In the genomic region with DNA sequence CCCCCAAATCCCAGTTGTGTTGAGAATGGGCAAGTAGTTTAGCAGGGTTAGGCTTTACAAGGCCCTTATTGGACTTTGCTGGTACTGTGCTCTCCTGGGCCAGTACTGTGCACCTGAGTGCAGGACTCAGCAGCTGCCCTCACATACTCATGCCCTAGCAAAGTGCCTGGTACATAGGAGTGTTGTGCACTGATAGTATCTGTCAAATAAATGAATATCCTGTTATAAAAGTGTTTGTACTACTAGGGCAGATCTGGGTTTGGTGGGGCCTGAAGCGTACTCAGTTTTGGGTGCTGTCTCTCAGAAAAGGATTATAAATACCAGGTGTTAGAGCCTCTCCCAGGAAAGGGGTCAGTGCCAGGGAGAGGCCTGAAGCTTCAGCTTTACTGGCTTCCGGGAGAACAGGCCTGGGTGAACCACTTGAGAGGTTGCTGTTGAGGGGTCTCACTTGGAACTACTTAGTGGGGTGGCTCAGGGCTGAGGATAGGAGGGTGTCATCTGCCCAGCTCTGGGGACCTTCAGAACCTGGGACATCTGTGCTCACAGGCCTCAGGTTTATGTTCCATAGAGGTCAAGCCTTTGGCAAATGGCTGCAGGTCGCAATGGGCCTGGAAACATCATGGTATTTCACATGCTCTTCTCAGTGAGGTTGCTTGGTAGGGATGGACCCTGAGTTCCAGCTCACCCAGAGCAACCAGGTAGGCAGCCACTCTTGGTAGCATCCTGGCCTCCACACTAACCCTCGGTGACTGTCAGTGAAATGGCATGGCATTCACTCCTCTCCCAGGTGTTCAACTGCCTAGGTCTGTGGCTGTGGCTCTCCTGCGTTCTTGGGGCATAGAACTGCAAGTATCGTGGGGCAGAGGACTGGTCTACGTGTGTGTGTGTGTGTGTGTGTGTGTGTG, we compare ENCODE assay signal across 12 cellular contexts.
DNase-seq lines count a peak whose midpoint lies in the region; ATAC-seq and TF ChIP-seq lines count a peak whose summit lies in the region.
"Had no signal": no experiment of that assay in that cellular context is flagged by ENCODE, and none has a peak within 500 bp of the region (broad histone marks: within the 10 kb centered on the region; RNA-seq: fewer than 3 reads in every experiment).

No MANE protein-coding gene starts in this region.

- peak overlapping the region; percentile 57 for H3K18ac ChIP-seq in neuronal stem cell (ENCODE audit: low read length)

- H3K27ac ChIP-seq in mammary epithelial cell (ENCODE audit: insufficient read depth, low read depth, low read length): no peak overlapping the region
- peak overlapping the region; percentile 100 for H3K27ac ChIP-seq in cingulate gyrus (ENCODE audit: low read depth, low read length)
- no peak overlapping the region for H3K27ac ChIP-seq in neuronal stem cell (replicated peaks; ENCODE audit: low read length)
- peak overlapping the region; percentile 97 for H3K27ac ChIP-seq in upper lobe of right lung

- no peak for TF ChIP-seq CTCF in MCF 10A (IDR thresholded peaks at IDR 0.05; ENCODE audit: unreplicated experiment)
- TF ChIP-seq CTCF in mammary epithelial cell (conservative IDR thresholded peaks at IDR 0.05 in 1 of 2, IDR thresholded peaks at IDR 0.05 in 1 of 2; ENCODE audit: extremely low read depth in 1 of 2, insufficient read depth in 1 of 2, low read depth in 1 of 2, low read length in 2 of 2): no peak
- TF ChIP-seq CTCF in upper lobe of right lung (IDR thresholded peaks at IDR 0.05): no peak
- no peak for TF ChIP-seq CTCF in Calu3 (IDR thresholded peaks at IDR 0.05; ENCODE audit: unreplicated experiment)

- peaks cover 8% of the 10 kb centered on the region for H3K79me1 ChIP-seq in neuronal stem cell (ENCODE audit: low read depth, low read length)

- no peak overlapping the region for H2BK12ac ChIP-seq in neuronal stem cell (ENCODE audit: low read length)

- H3K27me3 ChIP-seq in mammary epithelial cell (ENCODE audit: insufficient read depth, low read length) (peaks cover 11% of the 10 kb centered on the region), neuronal stem cell (ENCODE audit: control insufficient read depth in 3 of 3, insufficient read depth in 3 of 3, low read depth in 1 of 3, low read length in 3 of 3) (no peaks in the 10 kb centered on the region), upper lobe of right lung (no peaks in the 10 kb centered on the region)

- DNase-seq in MCF 10A (ENCODE audit: unreplicated experiment) (no peak), mammary epithelial cell (no peak), neuronal stem cell (ENCODE audit: low spot score) (no peak), upper lobe of right lung (no peak), DMS53 (lab: John Stamatoyannopoulos, UW) (no peak), Calu3 (no peak)
- DNase-seq: H9, MG63, NCI-H748 treated with DMSO at 0.1 percent for 48 hours had no signal

- H2AFZ ChIP-seq in mammary epithelial cell (ENCODE audit: low read depth, low read length) (no peak overlapping the region), neuronal stem cell (ENCODE audit: low read length) (no peak overlapping the region)

- intact Hi-C loops in MCF 10A (cut with micrococcal nuclease): no loop called here
- intact Hi-C loops in mammary epithelial cell (cut with micrococcal nuclease): loop anchor here (5.0 to 10.0 kb wide), 3 partner anchors 33 to 851 kb away; a partner anchor contains a TSS
- intact Hi-C loops in upper lobe of right lung (cut with DNase I): no loop called here
- intact Hi-C loops in Calu3 (cut with micrococcal nuclease; ENCODE audit: unreplicated experiment): no loop called here

- peaks cover 89% of the 10 kb centered on the region for H3K4me1 Mint-ChIP-seq in MCF 10A (ENCODE audit: insufficient read depth, unreplicated experiment)
- H3K4me1 Mint-ChIP-seq in Calu3 (ENCODE audit: low read depth, unreplicated experiment): no peaks in the 10 kb centered on the region

- H3K14ac ChIP-seq in neuronal stem cell (ENCODE audit: low read length): no peak overlapping the region

- H3K9me3 ChIP-seq in mammary epithelial cell (replicated peaks; ENCODE audit: insufficient read depth, low read length): no peaks in the 10 kb centered on the region
- no peaks in the 10 kb centered on the region for H3K9me3 ChIP-seq in neuronal stem cell (replicated peaks in 1 of 2; ENCODE audit: control insufficient read depth in 2 of 2, insufficient read depth in 1 of 2, low read depth in 1 of 2, low read length in 2 of 2)
- H3K9me3 ChIP-seq in upper lobe of right lung: no peaks in the 10 kb centered on the region
- H3K9me3 ChIP-seq: MG63 had no signal

- dilution Hi-C loops in mammary epithelial cell (cut with HindIII; ENCODE audit: low sequenced_read_pairs): loop anchor here (5.0 kb wide), 1 partner anchor 53 kb away; no protein-coding TSS in a partner anchor

- no peaks in the 10 kb centered on the region for H3K9me3 Mint-ChIP-seq in MCF 10A (ENCODE audit: unreplicated experiment)
- H3K9me3 Mint-ChIP-seq in Calu3 (ENCODE audit: low read depth, unreplicated experiment): no peaks in the 10 kb centered on the region
- H3K9me3 Mint-ChIP-seq: H9, nephron had no signal

- POLR2A ChIA-PET in MCF 10A (lab: Yijun Ruan, JAX): interaction anchor here (0.6 to 33.6 kb wide), 14 partner anchors 2 to 134 kb away, joined by 3 to 1399 read pairs (median 24); a partner anchor contains a TSS

- no peaks in the 10 kb centered on the region for H3K79me2 ChIP-seq in mammary epithelial cell (ENCODE audit: insufficient read depth, low read length)

- 97% methylated on average over 6 of the region's 7 CpGs for WGBS in mammary epithelial cell (ENCODE audit: low coverage, missing lambda C conversion rate)
- WGBS in neuronal stem cell (ENCODE audit: extremely low coverage in 2 of 2, insufficient read length in 2 of 2, insufficient replicate concordance in 1 of 2), 2 donors: no CpG with 5 or more reads among the region's 7 CpGs

- BruUV-seq in MCF 10A (replicated peaks; lab: Mats Ljungman, UMichigan) (no TSS peak), mammary epithelial cell (replicated peaks; lab: Mats Ljungman, UMichigan) (no TSS peak), Calu3 (replicated peaks; lab: Mats Ljungman, UMichigan) (no TSS peak)

- H2BK15ac ChIP-seq in neuronal stem cell (ENCODE audit: low read length): no peak overlapping the region

- H3K36me3 ChIP-seq in mammary epithelial cell (ENCODE audit: insufficient read depth, low read length) (no peaks in the 10 kb centered on the region), neuronal stem cell (replicated peaks in 1 of 2; ENCODE audit: control insufficient read depth in 2 of 2, insufficient read depth in 2 of 2, low read length in 2 of 2) (peaks cover 0 to 3% of the 10 kb centered on the region in 2 donors), upper lobe of right lung (no peaks in the 10 kb centered on the region)
- H3K36me3 ChIP-seq: MG63 had no signal

- H2BK120ac ChIP-seq in neuronal stem cell (ENCODE audit: low read depth, low read length): no peak overlapping the region

- H3K27ac Mint-ChIP-seq in MCF 10A (ENCODE audit: low read depth, unreplicated experiment) (peak overlapping the region; percentile 99), Calu3 (ENCODE audit: unreplicated experiment) (no peak overlapping the region)
- H3K27ac Mint-ChIP-seq: H9 had no signal

- H2BK5ac ChIP-seq in neuronal stem cell (ENCODE audit: low read length): peak overlapping the region; percentile 16

- no peak overlapping the region for H3K9ac ChIP-seq in mammary epithelial cell (ENCODE audit: insufficient read depth, low read length)
- no peak overlapping the region for H3K9ac ChIP-seq in neuronal stem cell (ENCODE audit: low read depth, low read length, poor library complexity)

- H3K4ac ChIP-seq in neuronal stem cell (ENCODE audit: low read length): no peak overlapping the region

- H3K4me3 Mint-ChIP-seq in MCF 10A (ENCODE audit: unreplicated experiment) (peak overlapping the region; percentile 58), Calu3 (ENCODE audit: low read depth, unreplicated experiment) (no peak overlapping the region)
- H3K4me3 Mint-ChIP-seq: H9 had no signal

- H4K8ac ChIP-seq in neuronal stem cell (ENCODE audit: low read depth, low read length): no peak overlapping the region

- in situ Hi-C loops in mammary epithelial cell (cut with MboI; ENCODE audit: low sequenced_read_pairs in 2 of 2): no loop called here

- H4K20me1 ChIP-seq in mammary epithelial cell (ENCODE audit: insufficient read depth, low read length): no peaks in the 10 kb centered on the region

- CTCF ChIA-PET in MCF 10A (lab: Yijun Ruan, JAX) (interaction anchor here (1.0 to 2.7 kb wide), 6 partner anchors 12 to 96 kb away, joined by 3 to 10 read pairs (median 4); no protein-coding TSS in a partner anchor), mammary epithelial cell (lab: Charles Lee; ENCODE audit: low non-redundant PET) (interaction anchor here (0.6 kb wide), 1 partner anchor 95 kb away, joined by 4 read pairs; no protein-coding TSS in a partner anchor), Calu3 (lab: Charles Lee) (no interaction called here)

- no peak overlapping the region for H3K4me3 ChIP-seq in mammary epithelial cell (replicated peaks in 1 of 3; ENCODE audit: insufficient read depth in 1 of 3, low read depth in 2 of 3, low read length in 3 of 3)
- no peak overlapping the region for H3K4me3 ChIP-seq in neuronal stem cell (ENCODE audit: low read length in 2 of 2)
- no peak overlapping the region for H3K4me3 ChIP-seq in upper lobe of right lung
- H3K4me3 ChIP-seq: MG63 had no signal

- H3K4me2 ChIP-seq in mammary epithelial cell (ENCODE audit: insufficient read depth, low read depth, low read length) (no peak overlapping the region), neuronal stem cell (ENCODE audit: insufficient read depth, low read length, poor library complexity, severe bottlenecking) (no peak overlapping the region)

- H2AK5ac ChIP-seq in neuronal stem cell (ENCODE audit: low read depth, low read length): peak overlapping the region; percentile 24

- H3K4me1 ChIP-seq in mammary epithelial cell (ENCODE audit: insufficient read depth, low read length) (peaks cover 51% of the 10 kb centered on the region), neuronal stem cell (ENCODE audit: control insufficient read depth in 2 of 2, insufficient read depth in 1 of 2, low read depth in 1 of 2, low read length in 2 of 2) (peaks cover 49 to 65% of the 10 kb centered on the region in 2 donors), upper lobe of right lung (peaks cover 93% of the 10 kb centered on the region)

- peaks cover 100% of the 10 kb centered on the region for H3K36me3 Mint-ChIP-seq in MCF 10A (ENCODE audit: insufficient read depth, unreplicated experiment)
- H3K36me3 Mint-ChIP-seq in Calu3 (ENCODE audit: insufficient read depth, unreplicated experiment): no peaks in the 10 kb centered on the region

- H3K23ac ChIP-seq in neuronal stem cell (ENCODE audit: low read depth, low read length, poor library complexity): no peak overlapping the region

- H4K91ac ChIP-seq in neuronal stem cell (ENCODE audit: low read depth, low read length, poor library complexity): no peak overlapping the region

- ATAC-seq in upper lobe of right lung: no peak
- ATAC-seq in HG03095 (IDR thresholded peaks at IDR 0.05; ENCODE audit: unreplicated experiment): no peak

- H3K27me3 Mint-ChIP-seq in MCF 10A (ENCODE audit: insufficient read depth, unreplicated experiment): no peaks in the 10 kb centered on the region
- peaks cover 95% of the 10 kb centered on the region for H3K27me3 Mint-ChIP-seq in Calu3 (ENCODE audit: unreplicated experiment)

Comparison
In these comparisons a context has a peak if more than half of its experiments do, and no peak if none do; other contexts are left out.
1. H3K27ac ChIP-seq: peak in cingulate gyrus (single experiment) and upper lobe of right lung (single experiment); none in mammary epithelial cell (single experiment) and neuronal stem cell (single experiment).